Comparison of ENCODE assay signal across 1 cellular context in the genomic region with DNA sequence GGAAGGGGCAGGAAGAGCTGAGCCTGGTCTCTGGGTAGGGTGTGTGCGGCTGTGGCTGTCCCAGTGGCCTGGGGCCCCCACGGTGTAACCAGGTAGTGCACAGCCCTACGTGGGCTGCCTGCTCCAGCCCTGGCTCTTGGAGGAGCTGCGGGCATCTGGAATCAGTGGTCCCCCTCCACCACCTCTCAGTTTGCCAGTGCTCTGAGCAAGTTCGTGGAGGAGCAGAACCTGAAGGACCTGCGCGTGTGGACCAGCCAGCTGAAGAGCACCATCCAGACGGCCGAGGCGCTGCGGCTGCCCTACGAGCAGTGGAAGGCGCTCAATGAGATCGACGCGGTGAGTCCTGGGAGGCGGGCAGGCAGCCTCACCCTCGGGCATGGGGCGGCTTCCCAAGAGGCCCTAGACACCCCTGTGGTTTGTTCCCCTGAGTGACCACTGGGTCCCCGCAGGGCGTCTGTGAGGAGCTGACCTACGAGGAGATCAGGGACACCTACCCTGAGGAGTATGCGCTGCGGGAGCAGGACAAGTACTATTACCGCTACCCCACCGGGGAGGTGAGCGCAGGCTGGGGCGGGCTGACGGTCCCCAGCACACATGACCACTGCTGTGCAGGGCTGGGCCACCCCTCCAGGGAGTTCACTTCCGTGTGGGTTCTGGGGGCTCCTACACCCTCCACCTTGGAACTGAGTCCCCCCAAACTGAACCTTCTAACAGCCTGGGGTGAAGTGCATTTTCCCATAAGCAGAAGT.
TF ChIP-seq lines count a peak whose summit lies in the region.

No MANE protein-coding gene starts in this region.

TF ChIP-seq in A549, 52 proteins besides CTCF, POLR2A, EP300 and RAD21:
- no peak for TF ChIP-seq CBX8 (IDR thresholded peaks at IDR 0.05)
- 0 out of 2 replicates have a peak, but pooled peaks have one; percentile 12 for TF ChIP-seq POLR2AphosphoS2 (conservative IDR thresholded peaks at IDR 0.05; ENCODE audit: low read length)
